8 cellular contexts compared by ENCODE assay signal in genomic region chr4:139666735-139667266, GRCh38. TPM values are rescaled to one million over a fixed set of nuclear protein-coding genes. Genes with fewer than 3 reads are reported as not detected.
DNase-seq lines count a peak whose midpoint lies in the region; FAIRE-seq and TF ChIP-seq lines count a peak whose summit lies in the region.

No MANE protein-coding gene starts in this region.

- H3K9me3 ChIP-seq in SK-N-SH (no peaks in the 10 kb centered on the region), H1 (ENCODE audit: insufficient read depth in 2 of 2, low read depth in 1 of 2, low read length in 1 of 2) (no peaks in the 10 kb centered on the region), mucosa of rectum (ENCODE audit: control insufficient read depth in 2 of 2, low read length in 2 of 2) (no peaks in the 10 kb centered on the region), vagina (no peaks in the 10 kb centered on the region)

- no peak overlapping the region for H3K56ac ChIP-seq in H1 (replicated peaks; ENCODE audit: insufficient read length, low read depth, low read length)

- TF ChIP-seq POLR2A in H1 (IDR thresholded peaks at IDR 0.05; ENCODE audit: control extremely low read depth in 1 of 2, low read depth in 2 of 2, low read length in 2 of 2) (no peak), vagina (IDR thresholded peaks at IDR 0.05) (no peak)

- no peak overlapping the region for H3K18ac ChIP-seq in H1 (ENCODE audit: extremely low read depth, low read length)

- H3K23me2 ChIP-seq in H1 (ENCODE audit: low read depth, low read length): peaks cover 2% of the 10 kb centered on the region; the same call in 1 of the 2 replicates

- H2BK120ac ChIP-seq in H1 (replicated peaks; ENCODE audit: low read depth, low read length): no peak overlapping the region

- DNase-seq in GF-D8 (lab: John Stamatoyannopoulos, UW) (peak; percentile 92), SK-N-SH (no peak), H1 (ENCODE audit: low read depth in 1 of 2, low spot score in 2 of 2) (no peak), vagina (ENCODE audit: extremely low spot score in 2 of 2) (no peak), D721Med (ENCODE audit: insufficient read length, low spot score) (no peak), GM19240 (ENCODE audit: insufficient read length, low spot score) (no peak)

- H3K79me1 ChIP-seq in H1 (ENCODE audit: low read depth, low read length): no peaks in the 10 kb centered on the region

- H2AK5ac ChIP-seq in H1 (ENCODE audit: low read depth, low read length): no peak overlapping the region

- TF ChIP-seq CTCF in KMS-11 (conservative IDR thresholded peaks at IDR 0.05; ENCODE audit: low read depth, low read length) (no peak), SK-N-SH (IDR thresholded peaks at IDR 0.05) (no peak), H1 (IDR thresholded peaks at IDR 0.05; ENCODE audit: control extremely low read depth in 1 of 3, insufficient read depth in 1 of 3, low read depth in 1 of 3, low read length in 3 of 3) (no peak), vagina (IDR thresholded peaks at IDR 0.05) (no peak), D721Med (IDR thresholded peaks at IDR 0.05; ENCODE audit: insufficient read depth, missing control alignments) (no peak)

- H3K4me2 ChIP-seq in KMS-11 (peak overlapping the region; percentile 44), SK-N-SH (peak overlapping the region; percentile 82), H1 (ENCODE audit: insufficient read depth in 1 of 2, low read depth in 2 of 2, low read length in 2 of 2) (peak overlapping the region; percentile 78 to 82; a peak in 3 of 4 replicates)

- H4K20me1 ChIP-seq in KMS-11 (ENCODE audit: insufficient read depth) (no peaks in the 10 kb centered on the region), SK-N-SH (ENCODE audit: insufficient read depth) (no peaks in the 10 kb centered on the region), H1 (replicated peaks in 1 of 2; ENCODE audit: control insufficient read depth in 1 of 2, insufficient read depth in 2 of 2, low read length in 2 of 2) (no peaks in the 10 kb centered on the region)

- H3K4me1 ChIP-seq in KMS-11 (ENCODE audit: low read depth, poor library complexity, severe bottlenecking): peaks cover 17% of the 10 kb centered on the region
- H3K4me1 ChIP-seq in SK-N-SH (ENCODE audit: control insufficient read depth in 1 of 2, insufficient read depth in 2 of 2, low read depth in 1 of 2, low read length in 1 of 2): peaks cover 6 to 14% of the 10 kb centered on the region in 2 experiments; a peak in 2 of 4 replicates
- H3K4me1 ChIP-seq in H1 (replicated peaks in 1 of 4; ENCODE audit: control insufficient read depth in 3 of 4, insufficient read depth in 4 of 4, low read length in 3 of 4): peaks cover 0 to 4% (median 0%) of the 10 kb centered on the region in 4 experiments; a peak in 3 of 7 replicates
- H3K4me1 ChIP-seq in mucosa of rectum (ENCODE audit: control insufficient read depth in 2 of 2, insufficient read depth in 2 of 2, low read length in 2 of 2): peaks cover 19 to 45% of the 10 kb centered on the region in 2 donors
- peaks cover 42% of the 10 kb centered on the region for H3K4me1 ChIP-seq in vagina

- H3K36me3 ChIP-seq in KMS-11 (ENCODE audit: insufficient read depth): no peaks in the 10 kb centered on the region
- H3K36me3 ChIP-seq in SK-N-SH (replicated peaks in 1 of 2; ENCODE audit: control insufficient read depth in 1 of 2, insufficient read depth in 2 of 2, low read length in 1 of 2): no peaks in the 10 kb centered on the region
- no peaks in the 10 kb centered on the region for H3K36me3 ChIP-seq in H1 (ENCODE audit: control insufficient read depth in 2 of 4, insufficient read depth in 4 of 4, low read length in 3 of 4)
- no peaks in the 10 kb centered on the region for H3K36me3 ChIP-seq in mucosa of rectum (ENCODE audit: control insufficient read depth in 2 of 2, insufficient read depth in 2 of 2, low read length in 2 of 2)
- peaks cover 0 to 3% of the 10 kb centered on the region in 2 donors for H3K36me3 ChIP-seq in vagina

- intact Hi-C loops in vagina (cut with DNase I): no loop called here

- H4K91ac ChIP-seq in H1 (replicated peaks; ENCODE audit: insufficient read length, low read length): no peak overlapping the region

- H3K23ac ChIP-seq in H1 (ENCODE audit: insufficient read length): no peak overlapping the region

- peak overlapping the region; percentile 80; the same call in 1 of the 2 replicates for H2AFZ ChIP-seq in KMS-11 (ENCODE audit: low read depth)
- H2AFZ ChIP-seq in SK-N-SH (ENCODE audit: low read depth): peak overlapping the region; percentile 97
- H2AFZ ChIP-seq in H1 (ENCODE audit: low read length): no peak overlapping the region

- H2BK12ac ChIP-seq in H1 (ENCODE audit: low read depth, low read length): no peak overlapping the region

- WGBS in SK-N-SH (ENCODE audit: low lambda C conversion rate): 67% methylated on average over 11 of the region's 11 CpGs
- 81% methylated on average over 11 of the region's 11 CpGs; no CpG with 5 or more reads in 1 of the 2 experiments for WGBS in H1 (ENCODE audit: extremely low coverage in 1 of 2, insufficient coverage in 1 of 2, insufficient read length in 1 of 2, insufficient replicate concordance in 2 of 2, low coverage in 1 of 2, low lambda C conversion rate in 2 of 2, missing lambda C conversion rate in 1 of 2), 2 experiments

- peak overlapping the region; percentile 63; the same call in 1 of the 2 replicates for H3K9ac ChIP-seq in KMS-11
- peak overlapping the region; percentile 74 for H3K9ac ChIP-seq in SK-N-SH
- no peak overlapping the region for H3K9ac ChIP-seq in H1 (replicated peaks in 1 of 4; ENCODE audit: extremely low read depth in 1 of 4, low read depth in 3 of 4, low read length in 3 of 4)
- peak overlapping the region; percentile 85 to 91 for H3K9ac ChIP-seq in mucosa of rectum (ENCODE audit: low read depth in 1 of 2, low read length in 2 of 2)

- FAIRE-seq in H1 (lab: Jason Lieb, UNC) (no peak), D721Med (lab: Jason Lieb, UNC) (no peak)

- no peak overlapping the region for H3K14ac ChIP-seq in H1 (ENCODE audit: insufficient read length)

- H4K5ac ChIP-seq in H1 (ENCODE audit: insufficient read length, low read depth, low read length): no peak overlapping the region

- no peak overlapping the region for H2BK20ac ChIP-seq in H1 (ENCODE audit: low read length)

- H3K27ac ChIP-seq in KMS-11: no peak overlapping the region
- peak overlapping the region; percentile 72 to 86 for H3K27ac ChIP-seq in SK-N-SH (ENCODE audit: low read depth in 2 of 2, low read length in 1 of 2)
- no peak overlapping the region for H3K27ac ChIP-seq in H1 (ENCODE audit: low read depth, low read length)
- H3K27ac ChIP-seq in mucosa of rectum (ENCODE audit: low read depth in 2 of 2, low read length in 2 of 2): peak overlapping the region; percentile 88 to 94
- H3K27ac ChIP-seq in vagina: peak overlapping the region; percentile 85

- H3F3A ChIP-seq in SK-N-SH (replicated peaks; ENCODE audit: insufficient read depth): no peaks in the 10 kb centered on the region

- no peak overlapping the region for H3K4ac ChIP-seq in H1 (replicated peaks; ENCODE audit: insufficient read length, low read depth, low read length)

- H3K79me2 ChIP-seq in KMS-11 (ENCODE audit: insufficient read depth, low read depth) (no peaks in the 10 kb centered on the region), SK-N-SH (ENCODE audit: insufficient read depth) (no peaks in the 10 kb centered on the region), H1 (ENCODE audit: control insufficient read depth in 1 of 2, insufficient read depth in 2 of 2, low read length in 2 of 2) (no peaks in the 10 kb centered on the region)

- no peak overlapping the region for H2BK15ac ChIP-seq in H1 (ENCODE audit: low read length)

- no peaks in the 10 kb centered on the region for H3K9me2 ChIP-seq in SK-N-SH

- CTCF ChIA-PET in SK-N-SH (lab: Yijun Ruan, JAX): interaction anchor here (0.9 to 7.0 kb wide), 2 partner anchors 13 to 659 kb away, joined by 3 to 77 read pairs; no protein-coding TSS in a partner anchor
- CTCF ChIA-PET in H1 (lab: Charles Lee; ENCODE audit: partially characterized antibody): interaction anchor here (0.9 to 21.5 kb wide), 8 partner anchors 9 to 382 kb away, joined by 3 to 239 read pairs (median 3); no protein-coding TSS in a partner anchor

- no peak overlapping the region for H4K8ac ChIP-seq in H1 (ENCODE audit: extremely low read depth, insufficient read depth, low read length)

- POLR2A ChIA-PET in SK-N-SH (lab: Yijun Ruan, JAX) (no interaction called here), H1 (lab: Charles Lee; ENCODE audit: partially characterized antibody) (interaction anchor here (1.2 kb wide), 1 partner anchor 11 kb away, joined by 4 read pairs; no protein-coding TSS in a partner anchor)

- TF ChIP-seq RAD21 in SK-N-SH (IDR thresholded peaks at IDR 0.05; ENCODE audit: low read length) (no peak), H1 (IDR thresholded peaks at IDR 0.05 in 1 of 2, conservative IDR thresholded peaks at IDR 0.05 in 1 of 2; ENCODE audit: low read depth in 2 of 2, low read length in 2 of 2) (no peak)

- H3K4me3 ChIP-seq in KMS-11 (IDR thresholded peaks at IDR 0.05; ENCODE audit: insufficient read depth, low read depth, low read length) (no peak overlapping the region), SK-N-SH (ENCODE audit: low read depth in 2 of 2, low read length in 1 of 2) (peak overlapping the region; percentile 56 to 73; a peak in 3 of 4 replicates), H1 (ENCODE audit: extremely low read depth in 1 of 4, insufficient read depth in 2 of 4, low read depth in 3 of 4, low read length in 4 of 4) (peak overlapping the region in 1 of 4 experiments; percentile 65; a peak in 2 of 8 replicates), mucosa of rectum (ENCODE audit: low read length in 2 of 2) (peak overlapping the region; percentile 74 to 97), vagina (peak overlapping the region; percentile 60 to 63)

- H3K27me3 ChIP-seq in KMS-11 (ENCODE audit: insufficient read depth, low read depth): no peaks in the 10 kb centered on the region
- no peaks in the 10 kb centered on the region for H3K27me3 ChIP-seq in SK-N-SH (ENCODE audit: insufficient read depth)
- no peaks in the 10 kb centered on the region; a peak in 1 of 7 replicates for H3K27me3 ChIP-seq in H1 (replicated peaks in 1 of 4; ENCODE audit: control insufficient read depth in 3 of 4, extremely low read depth in 1 of 4, insufficient read depth in 3 of 4, low read length in 3 of 4)
- no peaks in the 10 kb centered on the region for H3K27me3 ChIP-seq in mucosa of rectum (ENCODE audit: control insufficient read depth in 2 of 2, insufficient read depth in 2 of 2, low read length in 2 of 2)
- no peaks in the 10 kb centered on the region for H3K27me3 ChIP-seq in vagina

- TF ChIP-seq EP300 in SK-N-SH (IDR thresholded peaks at IDR 0.05; ENCODE audit: borderline replicate concordance in 1 of 2, low read depth in 1 of 2, low read length in 1 of 2): no peak
- no peak for TF ChIP-seq EP300 in H1 (IDR thresholded peaks at IDR 0.05; ENCODE audit: borderline replicate concordance in 1 of 2, low read depth in 2 of 2, low read length in 2 of 2)

- no peak overlapping the region for H2BK5ac ChIP-seq in H1 (ENCODE audit: low read depth, low read length)

RNA-seq across cellular contexts. Expression of gene MGST2, which starts 1.2 kb away (rescaled TPM):
- polyA plus RNA-seq in SK-N-SH (2012; rRNA removed): 26.5 and 32.1 TPM in 2 replicates
- 33.4 and 43.3 TPM in 2 replicates for polyA plus RNA-seq in SK-N-SH (2012; cell fraction: cytosol; rRNA removed)
- 10.8 and 15.8 TPM in 2 replicates for polyA plus RNA-seq in SK-N-SH (2012; cell fraction: nucleus; rRNA removed)
- total RNA-seq in H1 (2021; fragmentation: NEBNext Ultra II Directional; extraction: Animal tissue kit (Norgen Biotek cat#: 25700)): 7.4 and 8.0 TPM in 2 replicates
- 6.1 and 13.6 TPM in 2 replicates for polyA plus RNA-seq in H1 (2011; rRNA removed)
- 7.5 TPM for polyA plus RNA-seq in H1 (2011; cell fraction: cytosol; rRNA removed)
- 2.3 TPM for polyA plus RNA-seq in H1 (2011; cell fraction: nucleus; rRNA removed)
- 6.9 to 10.7 TPM (median 9.8 TPM) in 4 replicates for polyA plus RNA-seq in H1 (2012, experiment 1 of 2)
- 15.1 TPM for polyA plus RNA-seq in H1 (2012, experiment 2 of 2)
- polyA plus RNA-seq in H1 (2013, experiment 1 of 2): 25.1 TPM
- polyA plus RNA-seq in H1 (2013, experiment 2 of 2): 29.6 TPM
- 2.4 and 2.6 TPM in 2 replicates for polyA minus RNA-seq in H1 (2011; rRNA and poly(A)+ RNA removed)
- 3.0 TPM for polyA minus RNA-seq in H1 (2011; cell fraction: cytosol; rRNA and poly(A)+ RNA removed)
- 3.3 TPM for polyA minus RNA-seq in H1 (2011; cell fraction: nucleus; rRNA and poly(A)+ RNA removed)
- 78.3 TPM for total RNA-seq in vagina

Comparison
In these comparisons a context has a peak if more than half of its experiments do, and no peak if none do; other contexts are left out.
1. H3K27ac ChIP-seq: peak in SK-N-SH (2 of 2), mucosa of rectum (2 of 2) and vagina (single experiment); none in KMS-11 (single experiment) and H1 (single experiment).
2. H3K9ac ChIP-seq: peak in KMS-11 (single experiment), SK-N-SH (single experiment) and mucosa of rectum (2 of 2); none in H1 (0 of 4).
3. Peak in every context shown above with its lines, with median percentiles within 50 percentile points of each other: H3K4me2 ChIP-seq.